In the genomic region with DNA sequence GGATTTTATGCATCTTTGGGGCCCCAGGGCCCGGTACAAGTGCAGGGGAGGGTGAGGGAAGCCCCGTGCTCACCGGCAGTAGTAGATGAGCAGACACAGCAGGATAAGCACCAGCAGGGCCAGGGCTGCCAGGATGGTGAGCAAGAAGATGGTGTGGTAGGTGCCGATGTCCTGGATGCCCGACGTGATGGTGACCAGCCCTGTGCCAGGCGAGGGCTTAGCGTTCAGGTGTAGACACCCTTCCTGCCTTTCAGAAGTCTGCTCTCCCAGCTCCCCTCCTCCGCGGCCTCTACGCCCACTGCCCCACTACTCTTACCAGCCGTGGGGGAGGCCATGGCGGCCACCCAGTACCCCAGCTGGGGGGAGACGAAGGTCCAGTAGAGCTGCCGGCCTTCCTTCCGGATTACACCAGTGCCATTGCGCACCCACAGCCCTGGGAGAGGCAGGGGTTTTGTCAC, we compare ENCODE assay signal across 17 cellular contexts.
"Had no signal": no experiment of that assay in that cellular context is flagged by ENCODE, and none has a peak within 500 bp of the region (broad histone marks: within the 10 kb centered on the region; RNA-seq: fewer than 3 reads in every experiment).

No MANE protein-coding gene starts in this region.

- H3K27me3 ChIP-seq: cardiac muscle cell, colonic mucosa, esophagus muscularis mucosa, hepatocyte, uterus had no signal

- H3K27ac ChIP-seq: cardiac muscle cell, colonic mucosa, esophagus muscularis mucosa, hepatocyte, tibial artery, uterus had no signal

- H3K9me3 Mint-ChIP-seq: activated CD8-positive, alpha-beta T cell treated with anti-CD3 and anti-CD28 coated beads for 36 hours; activated naive CD4-positive, alpha-beta T cell treated with anti-CD3 and anti-CD28 coated beads, Interleukin-2, amount 50 U/mL, for 72 hours; activated T-cell treated with anti-CD3 and anti-CD28 coated beads, Interleukin-2, amount 50 U/mL, for 4 hours; memory B cell; nephron; stimulated activated effector memory CD8-positive, alpha-beta T cell treated with anti-CD3 and anti-CD28 coated beads, Interleukin-12 subunit alpha, Interleukin-12 subunit beta, amount 100 ng/mL, for 72 hours; T-helper 1 cell treated with Interleukin-12 subunit alpha and Interleukin-12 subunit beta and Interleukin-4 antibody, amounts not matched to agents 30 μg/mL and 1 μg/mL, for 36 hours had no signal

- H3K27ac Mint-ChIP-seq: activated CD8-positive, alpha-beta T cell treated with anti-CD3 and anti-CD28 coated beads for 36 hours; activated naive CD4-positive, alpha-beta T cell treated with anti-CD3 and anti-CD28 coated beads, Interleukin-2, amount 50 U/mL, for 72 hours; memory B cell; stimulated activated effector memory CD8-positive, alpha-beta T cell treated with anti-CD3 and anti-CD28 coated beads, Interleukin-12 subunit alpha, Interleukin-12 subunit beta, amount 100 ng/mL, for 72 hours; T-helper 1 cell treated with Interleukin-12 subunit alpha and Interleukin-12 subunit beta and Interleukin-4 antibody, amounts not matched to agents 30 μg/mL and 1 μg/mL, for 36 hours had no signal

- H3K4me3 ChIP-seq: cardiac muscle cell, colonic mucosa, esophagus muscularis mucosa, hepatocyte, tibial artery, uterus had no signal

- H3K4me1 ChIP-seq: colonic mucosa, uterus had no signal

- H3K4me3 Mint-ChIP-seq: activated CD8-positive, alpha-beta T cell treated with anti-CD3 and anti-CD28 coated beads for 36 hours; stimulated activated effector memory CD8-positive, alpha-beta T cell treated with anti-CD3 and anti-CD28 coated beads, Interleukin-12 subunit alpha, Interleukin-12 subunit beta, amount 100 ng/mL, for 72 hours; T-helper 1 cell treated with Interleukin-12 subunit alpha and Interleukin-12 subunit beta and Interleukin-4 antibody, amounts not matched to agents 30 μg/mL and 1 μg/mL, for 36 hours had no signal

- DNase-seq: activated CD4-positive, alpha-beta T cell treated with anti-CD3 and anti-CD28 coated beads for 48 hours; activated CD8-positive, alpha-beta T cell treated with anti-CD3 and anti-CD28 coated beads for 36 hours; activated effector memory CD4-positive, alpha-beta T cell treated with anti-CD3 and anti-CD28 coated beads, Interleukin-2, amount 50 U/mL, for 16 hours; activated T-cell treated with anti-CD3 and anti-CD28 coated beads, Interleukin-2, amount 50 U/mL, for 4 hours; colonic mucosa; left ventricle myocardium superior; stimulated activated CD4-positive, alpha-beta T cell treated with anti-CD3 and anti-CD28 coated beads, Interleukin-1b, Interleukin-23, amount 100 ng/mL, for 48 hours; tibial artery; uterus had no signal

- ATAC-seq: activated CD8-positive, alpha-beta T cell treated with anti-CD3 and anti-CD28 coated beads for 36 hours; activated naive CD4-positive, alpha-beta T cell treated with anti-CD3 and anti-CD28 coated beads, Interleukin-2, amount 50 U/mL, for 72 hours; activated T-cell treated with anti-CD3 and anti-CD28 coated beads, Interleukin-2, amount 50 U/mL, for 4 hours; left ventricle myocardium superior; stimulated activated effector memory CD8-positive, alpha-beta T cell treated with anti-CD3 and anti-CD28 coated beads, Interleukin-12 subunit alpha, Interleukin-12 subunit beta, amount 100 ng/mL, for 72 hours had no signal

- H3K27me3 Mint-ChIP-seq: activated CD8-positive, alpha-beta T cell treated with anti-CD3 and anti-CD28 coated beads for 36 hours; memory B cell had no signal

- H3K9me3 ChIP-seq: colonic mucosa, esophagus muscularis mucosa, tibial artery, uterus had no signal

- H3K36me3 ChIP-seq: cardiac muscle cell, uterus had no signal

- H3K36me3 Mint-ChIP-seq: activated naive CD4-positive, alpha-beta T cell treated with anti-CD3 and anti-CD28 coated beads, Interleukin-2, amount 50 U/mL, for 72 hours; stimulated activated effector memory CD8-positive, alpha-beta T cell treated with anti-CD3 and anti-CD28 coated beads, Interleukin-12 subunit alpha, Interleukin-12 subunit beta, amount 100 ng/mL, for 72 hours had no signal
